Comparison of ENCODE assay signal across 1 cellular context in genomic region chr3:134189848-134190247, GRCh38.
TF ChIP-seq lines count a peak whose summit lies in the region.

No MANE protein-coding gene starts in this region.

TF ChIP-seq in IMR-90, 13 proteins besides CTCF, POLR2A, EP300 and RAD21 (continued from another document):
- TF ChIP-seq BHLHE40 (IDR thresholded peaks at IDR 0.05; ENCODE audit: low read depth, low read length) (no peak), USF2 (IDR thresholded peaks at IDR 0.05; ENCODE audit: low read depth, low read length) (no peak), NFE2L2 (IDR thresholded peaks at IDR 0.05; ENCODE audit: low read depth, low read length) (no peak), FOS (IDR thresholded peaks at IDR 0.05; ENCODE audit: low read depth, low read length) (no peak)
